Comparison of ENCODE assay signal across 1 cellular context in the genomic region with DNA sequence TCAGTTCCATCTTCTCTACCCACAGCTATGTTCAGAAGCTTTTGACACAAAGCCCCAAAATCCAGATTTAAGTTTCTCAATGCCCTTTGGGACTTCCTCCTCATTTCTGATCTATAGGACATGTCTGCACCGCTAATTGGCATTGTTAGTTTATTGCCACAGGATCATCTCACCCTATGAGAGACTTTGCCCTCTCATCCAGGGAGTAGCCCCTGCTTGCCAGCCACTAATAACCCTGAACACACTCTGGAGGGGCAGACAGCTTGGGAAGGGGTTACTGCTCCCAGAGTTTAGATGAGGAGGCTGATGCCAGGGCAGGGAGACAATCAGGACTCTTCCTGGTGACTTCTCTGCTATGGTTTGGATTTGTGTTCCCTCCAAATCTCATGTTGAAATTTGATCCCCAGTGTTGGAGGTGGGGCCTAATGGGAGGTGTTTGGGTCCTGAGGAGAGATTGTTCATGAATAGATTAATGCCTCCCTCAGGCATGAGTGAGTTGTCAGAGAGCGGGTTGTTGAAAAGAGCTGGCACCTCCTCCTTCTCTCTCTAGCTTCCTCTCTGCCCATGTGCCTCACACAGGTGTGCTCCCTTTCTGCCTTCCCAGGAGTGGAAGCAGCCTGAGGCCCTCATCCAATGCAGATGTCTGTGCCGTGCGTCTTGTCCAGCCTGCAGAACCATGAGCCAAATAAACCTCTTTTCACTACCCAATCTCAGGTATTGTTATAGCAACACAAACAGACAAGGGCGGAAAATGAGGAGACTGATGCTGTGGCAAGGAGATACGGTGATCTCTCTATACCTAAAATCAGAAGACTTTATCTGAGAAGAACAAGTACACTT.
TF ChIP-seq lines count a peak whose summit lies in the region.

No MANE protein-coding gene starts in this region.

TF ChIP-seq in IMR-90, 13 proteins besides CTCF, POLR2A, EP300 and RAD21:
- TF ChIP-seq SMC3 (IDR thresholded peaks at IDR 0.05; ENCODE audit: low read depth, low read length): no peak
- no peak for TF ChIP-seq CEBPB (IDR thresholded peaks at IDR 0.05; ENCODE audit: low read depth, low read length)
- TF ChIP-seq MAFK (IDR thresholded peaks at IDR 0.05; ENCODE audit: low read depth, low read length): no peak
- no peak for TF ChIP-seq NFE2L2 (IDR thresholded peaks at IDR 0.05; ENCODE audit: low read depth, low read length)
- TF ChIP-seq MAZ (IDR thresholded peaks at IDR 0.05; ENCODE audit: borderline replicate concordance, low read depth, low read length): no peak
- TF ChIP-seq CHD1 (IDR thresholded peaks at IDR 0.05; ENCODE audit: low read depth, low read length): no peak
- no peak for TF ChIP-seq BHLHE40 (IDR thresholded peaks at IDR 0.05; ENCODE audit: low read depth, low read length)
- no peak for TF ChIP-seq MXI1 (IDR thresholded peaks at IDR 0.05; ENCODE audit: borderline replicate concordance, low read depth, low read length)
- TF ChIP-seq RCOR1 (IDR thresholded peaks at IDR 0.05; ENCODE audit: insufficient replicate concordance, low read length): no peak
TF ChIP-seq in IMR-90: peak in this region for 0.
